ENCODE assay signal across 1 cellular context in the genomic region with DNA sequence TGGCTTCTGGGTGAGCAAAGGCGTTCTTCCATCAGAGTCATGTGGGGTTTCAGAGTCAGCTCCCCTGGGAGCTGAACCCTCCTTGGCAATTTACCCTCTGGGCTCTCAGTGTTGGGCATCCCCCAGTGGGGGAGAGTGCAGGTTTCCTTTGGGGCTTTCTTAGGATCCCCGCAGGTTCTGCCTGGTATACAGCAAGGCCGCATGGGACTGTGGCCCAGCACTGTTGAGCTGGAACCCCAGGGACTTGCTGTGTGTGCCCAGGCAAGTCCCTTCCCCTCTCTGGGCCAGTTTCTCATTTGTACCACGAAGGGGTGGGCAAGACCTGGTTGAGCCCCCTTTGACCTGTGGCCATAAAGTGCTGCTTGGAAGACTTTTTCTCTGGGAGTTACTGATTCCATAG.
TF ChIP-seq lines count a peak whose summit lies in the region.

No MANE protein-coding gene starts in this region.

TF ChIP-seq in K562, 482 proteins besides CTCF, POLR2A, EP300 and RAD21:
- peak; percentile 24 for TF ChIP-seq ZFP36 (IDR thresholded peaks at IDR 0.05; ENCODE audit: low read depth, low read length, partially characterized antibody)
- no peak for TF ChIP-seq TCF3 (CRISPR knock-in tag; IDR thresholded peaks at IDR 0.05)
